Comparison of ENCODE assay signal across 21 cellular contexts in the genomic region with DNA sequence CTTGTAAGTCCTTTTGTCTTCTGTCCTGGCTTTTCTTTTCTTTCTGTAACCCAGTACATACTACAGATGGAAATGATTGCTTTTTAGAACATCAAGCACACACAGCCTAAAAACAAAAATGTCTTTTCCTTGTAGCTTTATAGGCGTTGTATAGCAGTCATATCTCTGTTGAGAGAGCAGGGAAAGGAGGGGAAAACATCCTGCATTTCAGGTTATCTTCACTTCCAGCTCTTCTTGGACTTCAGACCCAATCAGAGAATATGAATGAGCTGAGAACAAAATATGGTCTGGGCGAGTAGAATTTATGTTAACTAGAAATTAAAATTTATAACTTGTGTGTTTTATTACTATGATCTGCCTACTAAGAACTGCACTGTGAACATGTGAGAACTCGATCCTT.
"Had no signal": no experiment of that assay in that cellular context is flagged by ENCODE, and none has a peak within 500 bp of the region (broad histone marks: within the 10 kb centered on the region; RNA-seq: fewer than 3 reads in every experiment).

No MANE protein-coding gene starts in this region.

- H3K4me3 ChIP-seq: lower lobe of right lung, skin epidermis, stomach, testis, upper lobe of right lung had no signal

- H3K4me1 Mint-ChIP-seq: nephron had no signal

- H3K27me3 ChIP-seq: stomach, testis, upper lobe of right lung had no signal

- H3K27ac Mint-ChIP-seq: activated CD4-positive, alpha-beta T cell treated with anti-CD3 and anti-CD28 coated beads, Interleukin-2, amount 10 ng/mL, durations not matched to agents 7 days and 5 days; activated naive CD8-positive, alpha-beta T cell; activated T-cell treated with anti-CD3 and anti-CD28 coated beads, Interleukin-2, amount 50 U/mL, for 72 hours; endodermal cell; nephron; progenitor cell of endocrine pancreas had no signal

- DNase-seq: activated CD4-positive, alpha-beta T cell treated with anti-CD3 and anti-CD28 coated beads, Interleukin-2, amount 10 ng/mL, durations not matched to agents 7 days and 5 days; activated CD8-positive, alpha-beta memory T cell treated with anti-CD3 and anti-CD28 coated beads, Interleukin-2, amount 50 U/mL, for 4 hours; activated gamma-delta T cell; activated T-cell treated with anti-CD3 and anti-CD28 coated beads, Interleukin-2, amount 50 U/mL, for 72 hours; endodermal cell; foreskin fibroblast; hippocampal formation; left cardiac atrium; lower lobe of right lung; occipital lobe; stimulated activated CD4-positive, alpha-beta T cell treated with anti-CD3 and anti-CD28 coated beads, Interleukin-15, amount 100 ng/mL, for 24 hours; stimulated activated CD4-positive, alpha-beta T cell treated with anti-CD3 and anti-CD28 coated beads, Interleukin-2, amount 100 ng/mL, for 48 hours; stomach; T1000; testis; upper lobe of right lung had no signal

- H3K9me3 ChIP-seq: lower lobe of right lung, stomach, testis, upper lobe of right lung had no signal

- H3K9me3 Mint-ChIP-seq: activated CD4-positive, alpha-beta T cell treated with anti-CD3 and anti-CD28 coated beads, Interleukin-2, amount 10 ng/mL, durations not matched to agents 7 days and 5 days; activated T-cell treated with anti-CD3 and anti-CD28 coated beads, Interleukin-2, amount 50 U/mL, for 72 hours had no signal

- ATAC-seq: activated T-cell treated with anti-CD3 and anti-CD28 coated beads, Interleukin-2, amount 50 U/mL, for 72 hours; left cardiac atrium; lower lobe of right lung; upper lobe of right lung had no signal

- H3K27ac ChIP-seq: epithelial cell of prostate, lower lobe of right lung, skin epidermis, stomach, testis, upper lobe of right lung had no signal

- H3K27me3 Mint-ChIP-seq: activated CD4-positive, alpha-beta T cell treated with anti-CD3 and anti-CD28 coated beads, Interleukin-2, amount 10 ng/mL, durations not matched to agents 7 days and 5 days; activated naive CD8-positive, alpha-beta T cell; progenitor cell of endocrine pancreas had no signal

- H3K4me1 ChIP-seq: lower lobe of right lung, testis, upper lobe of right lung had no signal

- H3K4me3 Mint-ChIP-seq: activated CD4-positive, alpha-beta T cell treated with anti-CD3 and anti-CD28 coated beads, Interleukin-2, amount 10 ng/mL, durations not matched to agents 7 days and 5 days; activated naive CD8-positive, alpha-beta T cell; activated T-cell treated with anti-CD3 and anti-CD28 coated beads, Interleukin-2, amount 50 U/mL, for 72 hours; endodermal cell; nephron had no signal
